ENCODE assay signal across 14 cellular contexts in the genomic region with DNA sequence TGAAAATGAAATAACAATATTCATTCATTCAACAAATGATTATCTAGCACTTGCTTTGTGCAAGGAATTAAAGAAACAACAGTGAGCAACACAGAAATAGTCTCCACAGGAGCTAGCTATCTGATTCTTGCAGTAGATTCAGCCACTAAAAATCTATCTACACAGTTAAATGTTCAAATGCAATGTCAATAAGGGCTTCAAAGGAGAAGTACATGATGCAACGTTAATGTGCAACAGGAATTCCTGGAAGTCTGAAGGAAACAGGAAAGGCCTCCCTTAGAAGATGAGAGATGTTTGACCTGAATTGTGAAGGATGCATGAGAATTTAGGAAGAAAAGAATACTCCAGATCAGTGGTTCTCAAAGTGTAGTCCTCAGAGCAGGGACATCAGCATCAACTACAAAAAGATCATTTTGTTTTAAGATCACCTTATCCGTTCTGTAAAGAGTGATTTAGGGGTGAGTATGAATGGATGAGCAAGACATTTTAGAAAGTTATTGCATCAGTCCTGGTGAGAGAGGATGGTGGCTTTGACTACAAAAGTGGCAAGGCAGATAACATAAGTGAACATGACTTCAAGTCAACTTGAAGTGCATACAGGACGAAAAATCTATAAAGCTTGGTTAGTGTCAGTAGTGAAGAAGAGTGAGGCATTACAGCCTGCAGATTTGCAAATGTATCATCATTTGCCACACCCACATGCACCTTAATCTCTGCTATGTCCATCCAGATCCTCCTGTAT.
A peak's percentile ranks its signal among the peaks of the same experiment; 100 is the strongest.
DNase-seq lines count a peak whose midpoint lies in the region; ATAC-seq, FAIRE-seq and TF ChIP-seq lines count a peak whose summit lies in the region.
"Had no signal": no experiment of that assay in that cellular context is flagged by ENCODE, and none has a peak within 500 bp of the region (broad histone marks: within the 10 kb centered on the region; RNA-seq: fewer than 3 reads in every experiment).

No MANE protein-coding gene starts in this region.

- H3K9me3 ChIP-seq in Peyer's patch (no peaks in the 10 kb centered on the region), endothelial cell of umbilical vein (replicated peaks; ENCODE audit: control insufficient read depth, insufficient read depth, low read length) (no peaks in the 10 kb centered on the region), PC-3 (ENCODE audit: low read length) (no peaks in the 10 kb centered on the region)
- H3K9me3 ChIP-seq: thoracic aorta had no signal

- H3K9ac ChIP-seq in endothelial cell of umbilical vein (replicated peaks; ENCODE audit: extremely low read depth, insufficient read depth, low read length) = no peak overlapping the region
- H3K9ac ChIP-seq in PC-3 (ENCODE audit: low read length) = no peak overlapping the region

- no peaks in the 10 kb centered on the region for H3K27me3 Mint-ChIP-seq in activated CD4-positive, alpha-beta T cell treated with anti-CD3 and anti-CD28 coated beads, Interleukin-2, amount 10 ng/mL, durations not matched to agents 24 days and 14 days
- H3K27me3 Mint-ChIP-seq in stimulated activated naive CD8-positive, alpha-beta T cell treated with anti-CD3 and anti-CD28 coated beads, Interleukin-15, amount 100 ng/mL, for 72 hours = no peaks in the 10 kb centered on the region
- no peaks in the 10 kb centered on the region for H3K27me3 Mint-ChIP-seq in osteocyte (ENCODE audit: unreplicated experiment)

- TF ChIP-seq POLR2A in Peyer's patch (IDR thresholded peaks at IDR 0.05) (no peak), endothelial cell of umbilical vein (IDR thresholded peaks at IDR 0.05; ENCODE audit: low read depth, low read length) (no peak)

- peaks cover 78% of the 10 kb centered on the region for H3K36me3 Mint-ChIP-seq in activated CD4-positive, alpha-beta T cell treated with anti-CD3 and anti-CD28 coated beads, Interleukin-2, amount 10 ng/mL, durations not matched to agents 24 days and 14 days (ENCODE audit: low read depth)
- H3K36me3 Mint-ChIP-seq in osteocyte (ENCODE audit: unreplicated experiment) = peaks cover 36% of the 10 kb centered on the region

- POLR2A ChIA-PET in endothelial cell of umbilical vein (lab: Charles Lee) = no interaction called here
- POLR2A ChIA-PET in PC-3 (lab: Charles Lee; ENCODE audit: unreplicated experiment) = no interaction called here

- no peak for TF ChIP-seq CTCF in Peyer's patch (IDR thresholded peaks at IDR 0.05)
- no peak for TF ChIP-seq CTCF in endothelial cell of umbilical vein (IDR thresholded peaks at IDR 0.05; ENCODE audit: extremely low read depth in 1 of 2, insufficient read depth in 1 of 2, low read depth in 1 of 2, low read length in 2 of 2)
- TF ChIP-seq CTCF in PC-3 (conservative IDR thresholded peaks at IDR 0.05; ENCODE audit: low read depth, low read length) = no peak
- TF ChIP-seq CTCF in osteocyte (IDR thresholded peaks at IDR 0.05) = no peak

- H3K4me1 ChIP-seq in Peyer's patch = peaks cover 0 to 25% (median 7%) of the 10 kb centered on the region in 4 donors
- peaks cover 20% of the 10 kb centered on the region for H3K4me1 ChIP-seq in endothelial cell of umbilical vein (ENCODE audit: control insufficient read depth, extremely low read depth, insufficient read depth, low read length)
- peaks cover 52% of the 10 kb centered on the region for H3K4me1 ChIP-seq in PC-3 (ENCODE audit: insufficient read depth, low read length)

- no peaks in the 10 kb centered on the region for H3K9me3 Mint-ChIP-seq in activated CD4-positive, alpha-beta T cell treated with anti-CD3 and anti-CD28 coated beads, Interleukin-2, amount 10 ng/mL, durations not matched to agents 24 days and 14 days
- H3K9me3 Mint-ChIP-seq in stimulated activated naive CD8-positive, alpha-beta T cell treated with anti-CD3 and anti-CD28 coated beads, Interleukin-15, amount 100 ng/mL, for 72 hours = no peaks in the 10 kb centered on the region
- no peaks in the 10 kb centered on the region for H3K9me3 Mint-ChIP-seq in osteocyte (ENCODE audit: unreplicated experiment)
- H3K9me3 Mint-ChIP-seq: H9 had no signal

- DNase-seq in activated CD4-positive, alpha-beta T cell treated with anti-CD3 and anti-CD28 coated beads, Interleukin-2, amount 10 ng/mL, durations not matched to agents 24 days and 14 days = peak; percentile 66
- DNase-seq in activated CD4-positive, alpha-beta T cell treated with anti-CD3 and anti-CD28 coated beads, Interleukin-2, amount 50 U/mL, for 4 hours = no peak
- DNase-seq in Peyer's patch = no peak
- no peak for DNase-seq in endothelial cell of umbilical vein (ENCODE audit: low read depth, low spot score)
- DNase-seq in stimulated activated naive CD8-positive, alpha-beta T cell treated with anti-CD3 and anti-CD28 coated beads, Interleukin-15, amount 100 ng/mL, for 72 hours = no peak
- no peak for DNase-seq in PC-3
- DNase-seq in osteocyte (ENCODE audit: extremely low spot score, unreplicated experiment) = no peak
- no peak for DNase-seq in middle frontal gyrus (ENCODE audit: extremely low spot score, low spot score)
- DNase-seq: activated gamma-delta T cell treated with Interleukin-2 at 50 U/mL for 16 hours, DMS79 treated with DMSO at 0.1 percent for 48 hours, H9, NCI-H2029, right cardiac atrium had no signal

- ATAC-seq in stimulated activated naive CD8-positive, alpha-beta T cell treated with anti-CD3 and anti-CD28 coated beads, Interleukin-15, amount 100 ng/mL, for 72 hours = peak; percentile 8
- no peak for ATAC-seq in PC-3

- no peaks in the 10 kb centered on the region for H3K27me3 ChIP-seq in Peyer's patch
- no peaks in the 10 kb centered on the region for H3K27me3 ChIP-seq in endothelial cell of umbilical vein (ENCODE audit: control insufficient read depth in 2 of 2, insufficient read depth in 2 of 2, low read length in 2 of 2)
- no peaks in the 10 kb centered on the region for H3K27me3 ChIP-seq in PC-3 (ENCODE audit: low read length)

- no peaks in the 10 kb centered on the region for H3K9me1 ChIP-seq in endothelial cell of umbilical vein (replicated peaks; ENCODE audit: control insufficient read depth, extremely low read depth, insufficient read depth, low read length)

- peaks cover 13% of the 10 kb centered on the region for H3F3A ChIP-seq in PC-3 (ENCODE audit: low read length, unreplicated experiment)

- H3K27ac Mint-ChIP-seq in activated CD4-positive, alpha-beta T cell treated with anti-CD3 and anti-CD28 coated beads, Interleukin-2, amount 10 ng/mL, durations not matched to agents 24 days and 14 days = peak overlapping the region; percentile 95
- H3K27ac Mint-ChIP-seq in stimulated activated naive CD8-positive, alpha-beta T cell treated with anti-CD3 and anti-CD28 coated beads, Interleukin-15, amount 100 ng/mL, for 72 hours = peak overlapping the region; percentile 95 to 99
- no peak overlapping the region for H3K27ac Mint-ChIP-seq in osteocyte (ENCODE audit: unreplicated experiment)

- dilution Hi-C loops in endothelial cell of umbilical vein (cut with MboI; ENCODE audit: extremely low pct_ligation_motif_present, low sequenced_read_pairs) = no loop called here

- H3K4me2 ChIP-seq in endothelial cell of umbilical vein (ENCODE audit: insufficient read depth, low read length) (no peak overlapping the region), PC-3 (ENCODE audit: low read length) (no peak overlapping the region)

- peak; percentile 18 for FAIRE-seq in endothelial cell of umbilical vein (lab: Jason Lieb, UNC)

- no peaks in the 10 kb centered on the region for H3K9me2 ChIP-seq in PC-3 (replicated peaks; ENCODE audit: low read length)

- H4K20me1 ChIP-seq in endothelial cell of umbilical vein (replicated peaks; ENCODE audit: control insufficient read depth, extremely low read depth, insufficient read depth, low read length) = no peaks in the 10 kb centered on the region
- no peaks in the 10 kb centered on the region for H4K20me1 ChIP-seq in PC-3 (ENCODE audit: low read length)

- H3K27ac ChIP-seq in Peyer's patch (peak overlapping the region in 3 of 4 donors; percentile 4 to 66 (median 59)), endothelial cell of umbilical vein (ENCODE audit: insufficient read depth, low read depth, low read length) (no peak overlapping the region), PC-3 (ENCODE audit: low read length) (no peak overlapping the region)

- peaks cover 71% of the 10 kb centered on the region for H3K79me2 ChIP-seq in endothelial cell of umbilical vein (ENCODE audit: control insufficient read depth, insufficient read depth, low read length)
- peaks cover 74% of the 10 kb centered on the region for H3K79me2 ChIP-seq in PC-3 (ENCODE audit: low read length)

- peaks cover 89% of the 10 kb centered on the region for H3K4me1 Mint-ChIP-seq in activated CD4-positive, alpha-beta T cell treated with anti-CD3 and anti-CD28 coated beads, Interleukin-2, amount 10 ng/mL, durations not matched to agents 24 days and 14 days
- peaks cover 94% of the 10 kb centered on the region for H3K4me1 Mint-ChIP-seq in stimulated activated naive CD8-positive, alpha-beta T cell treated with anti-CD3 and anti-CD28 coated beads, Interleukin-15, amount 100 ng/mL, for 72 hours
- peaks cover 55% of the 10 kb centered on the region for H3K4me1 Mint-ChIP-seq in osteocyte (ENCODE audit: unreplicated experiment)

- intact Hi-C loops in activated CD4-positive, alpha-beta T cell treated with anti-CD3 and anti-CD28 coated beads, Interleukin-2, amount 10 ng/mL, durations not matched to agents 24 days and 14 days (cut with micrococcal nuclease) = loop anchor here (5.0 kb wide), 1 partner anchor 189 kb away; no protein-coding TSS in a partner anchor
- intact Hi-C loops in endothelial cell of umbilical vein (cut with micrococcal nuclease) = no loop called here
- intact Hi-C loops in PC-3 (cut with micrococcal nuclease) = loop anchor here (10.0 kb wide), 1 partner anchor 157 kb away; no protein-coding TSS in a partner anchor

- no peak overlapping the region for H2AFZ ChIP-seq in endothelial cell of umbilical vein (ENCODE audit: low read depth, low read length)
- no peak overlapping the region for H2AFZ ChIP-seq in PC-3 (ENCODE audit: low read length)

- no peak overlapping the region for H3K4me3 ChIP-seq in Peyer's patch
- no peak overlapping the region for H3K4me3 ChIP-seq in endothelial cell of umbilical vein (replicated peaks in 1 of 3; ENCODE audit: insufficient read depth in 1 of 3, low read depth in 1 of 3, low read length in 3 of 3)
- no peak overlapping the region for H3K4me3 ChIP-seq in PC-3 (ENCODE audit: low read length)
- H3K4me3 ChIP-seq: thoracic aorta had no signal

- peak overlapping the region; percentile 56 for H3K4me3 Mint-ChIP-seq in activated CD4-positive, alpha-beta T cell treated with anti-CD3 and anti-CD28 coated beads, Interleukin-2, amount 10 ng/mL, durations not matched to agents 24 days and 14 days
- H3K4me3 Mint-ChIP-seq in stimulated activated naive CD8-positive, alpha-beta T cell treated with anti-CD3 and anti-CD28 coated beads, Interleukin-15, amount 100 ng/mL, for 72 hours = peak overlapping the region; percentile 81
- no peak overlapping the region for H3K4me3 Mint-ChIP-seq in osteocyte (ENCODE audit: unreplicated experiment)
- H3K4me3 Mint-ChIP-seq: H9 had no signal

- no TSS peak for BruUV-seq in endothelial cell of umbilical vein (replicated peaks; lab: Mats Ljungman, UMichigan)
- BruUV-seq in PC-3 (replicated peaks; lab: Mats Ljungman, UMichigan) = no TSS peak

- H3K36me3 ChIP-seq in Peyer's patch = peaks cover 0 to 34% (median 0%) of the 10 kb centered on the region in 3 donors
- peaks cover 15 to 22% of the 10 kb centered on the region in 2 experiments for H3K36me3 ChIP-seq in endothelial cell of umbilical vein (ENCODE audit: control insufficient read depth in 2 of 2, extremely low read depth in 1 of 2, insufficient read depth in 2 of 2, low read length in 2 of 2)
- H3K36me3 ChIP-seq in PC-3 (ENCODE audit: low read depth, low read length) = peaks cover 41% of the 10 kb centered on the region

- CTCF ChIA-PET in endothelial cell of umbilical vein (lab: Charles Lee) = interaction anchor here (0.9 to 1.9 kb wide), 4 partner anchors 20 to 201 kb away, joined by 3 to 4 read pairs (median 4); no protein-coding TSS in a partner anchor
- CTCF ChIA-PET in PC-3 (lab: Charles Lee) = interaction anchor here (0.5 kb wide), 1 partner anchor 415 kb away, joined by 9 read pairs; no protein-coding TSS in a partner anchor

Comparison
In these comparisons a context has a peak if more than half of its experiments do, and no peak if none do; other contexts are left out.
1. H3K27ac ChIP-seq: peak in Peyer's patch (3 of 4); none in endothelial cell of umbilical vein (single experiment) and PC-3 (single experiment).